In genomic region chr3:87495946-87496345, GRCh38 we compare ENCODE assay signal across 19 cellular contexts.
A peak's percentile ranks its signal among the peaks of the same experiment; 100 is the strongest.
DNase-seq lines count a peak whose midpoint lies in the region; ATAC-seq, FAIRE-seq and TF ChIP-seq lines count a peak whose summit lies in the region.
"Had no signal": no experiment of that assay in that cellular context is flagged by ENCODE, and none has a peak within 500 bp of the region (broad histone marks: within the 10 kb centered on the region; RNA-seq: fewer than 3 reads in every experiment).

No MANE protein-coding gene starts in this region.

- no peaks in the 10 kb centered on the region for H4K20me1 ChIP-seq in endothelial cell of umbilical vein (replicated peaks; ENCODE audit: control insufficient read depth, extremely low read depth, insufficient read depth, low read length)
- H4K20me1 ChIP-seq: BLaER1 treated with 17β-estradiol and CSF1 and Interleukin-3, amounts not matched to agents 10 nM and 100 nM had no signal

- H3K4me2 ChIP-seq in A549 (no peak overlapping the region), endothelial cell of umbilical vein (ENCODE audit: insufficient read depth, low read length) (no peak overlapping the region)
- H3K4me2 ChIP-seq: BLaER1 treated with 17β-estradiol and CSF1 and Interleukin-3, amounts not matched to agents 10 nM and 100 nM had no signal

- dilution Hi-C loops in endothelial cell of umbilical vein (cut with MboI; ENCODE audit: extremely low pct_ligation_motif_present, low sequenced_read_pairs): no loop called here

- TF ChIP-seq CTCF in A549 (IDR thresholded peaks at IDR 0.05): no peak
- no peak for TF ChIP-seq CTCF in HEK293 (tag by site-specific recombination; IDR thresholded peaks at IDR 0.05)
- TF ChIP-seq CTCF in endothelial cell of umbilical vein (IDR thresholded peaks at IDR 0.05; ENCODE audit: extremely low read depth in 1 of 2, insufficient read depth in 1 of 2, low read depth in 1 of 2, low read length in 2 of 2): no peak

- TF ChIP-seq EP300 in A549 (IDR thresholded peaks at IDR 0.05): no peak

- WGBS in A549 (ENCODE audit: missing lambda C conversion rate): 48% methylated on average over 1 of the region's 1 CpG

- no peak overlapping the region for H3K4me3 ChIP-seq in A549
- H3K4me3 ChIP-seq in HEK293 (ENCODE audit: low read depth, low read length): no peak overlapping the region
- no peak overlapping the region for H3K4me3 ChIP-seq in endothelial cell of umbilical vein (replicated peaks in 1 of 3; ENCODE audit: insufficient read depth in 1 of 3, low read depth in 1 of 3, low read length in 3 of 3)
- H3K4me3 ChIP-seq: BLaER1 treated with 17β-estradiol and CSF1 and Interleukin-3, amounts not matched to agents 10 nM and 100 nM had no signal

- no TSS peak for BruUV-seq in endothelial cell of umbilical vein (replicated peaks; lab: Mats Ljungman, UMichigan)

- CTCF ChIA-PET in A549 (lab: Yijun Ruan, JAX) (no interaction called here), HEK293 (lab: Yijun Ruan, JAX) (interaction anchor here (1.1 kb wide), 1 partner anchor 33 kb away, joined by 3 read pairs; no protein-coding TSS in a partner anchor), endothelial cell of umbilical vein (lab: Charles Lee) (no interaction called here)

- peaks cover 29% of the 10 kb centered on the region for H3K4me1 ChIP-seq in A549
- no peaks in the 10 kb centered on the region for H3K4me1 ChIP-seq in HEK293 (ENCODE audit: control insufficient read depth, insufficient read depth, low read length)
- H3K4me1 ChIP-seq in endothelial cell of umbilical vein (ENCODE audit: control insufficient read depth, extremely low read depth, insufficient read depth, low read length): no peaks in the 10 kb centered on the region
- H3K4me1 ChIP-seq: BLaER1 treated with 17β-estradiol and CSF1 and Interleukin-3, amounts not matched to agents 10 nM and 100 nM; Caco-2 had no signal

- TF ChIP-seq POLR2A in A549 (IDR thresholded peaks at IDR 0.05; ENCODE audit: low read length) (no peak), endothelial cell of umbilical vein (IDR thresholded peaks at IDR 0.05; ENCODE audit: low read depth, low read length) (no peak)

- POLR2A ChIA-PET in A549 (lab: Yijun Ruan, JAX) (no interaction called here), HEK293 (lab: Yijun Ruan, JAX) (no interaction called here), endothelial cell of umbilical vein (lab: Charles Lee) (no interaction called here)

- H3K9me3 ChIP-seq in A549: no peaks in the 10 kb centered on the region
- no peaks in the 10 kb centered on the region for H3K9me3 ChIP-seq in HEK293 (ENCODE audit: control insufficient read depth, insufficient read depth, low read depth, low read length)
- no peaks in the 10 kb centered on the region for H3K9me3 ChIP-seq in endothelial cell of umbilical vein (replicated peaks; ENCODE audit: control insufficient read depth, insufficient read depth, low read length)
- H3K9me3 ChIP-seq: BLaER1 treated with 17β-estradiol and CSF1 and Interleukin-3, amounts not matched to agents 10 nM and 100 nM; Caco-2 had no signal

- H3K36me3 ChIP-seq in HEK293 (ENCODE audit: control insufficient read depth in 2 of 2, insufficient read depth in 1 of 2, low read length in 2 of 2): no peaks in the 10 kb centered on the region
- H3K36me3 ChIP-seq in endothelial cell of umbilical vein (ENCODE audit: control insufficient read depth in 2 of 2, extremely low read depth in 1 of 2, insufficient read depth in 2 of 2, low read length in 2 of 2): no peaks in the 10 kb centered on the region
- H3K36me3 ChIP-seq: BLaER1 treated with 17β-estradiol and CSF1 and Interleukin-3, amounts not matched to agents 10 nM and 100 nM had no signal

- H3K9ac ChIP-seq in endothelial cell of umbilical vein (replicated peaks; ENCODE audit: extremely low read depth, insufficient read depth, low read length): no peak overlapping the region
- H3K9ac ChIP-seq: BLaER1 treated with 17β-estradiol and CSF1 and Interleukin-3, amounts not matched to agents 10 nM and 100 nM had no signal

- intact Hi-C loops in endothelial cell of umbilical vein (cut with micrococcal nuclease): no loop called here

- peaks cover 0 to 2% of the 10 kb centered on the region in 2 experiments for H3K27me3 ChIP-seq in endothelial cell of umbilical vein (ENCODE audit: control insufficient read depth in 2 of 2, insufficient read depth in 2 of 2, low read length in 2 of 2)
- H3K27me3 ChIP-seq: BLaER1 treated with 17β-estradiol and CSF1 and Interleukin-3, amounts not matched to agents 10 nM and 100 nM had no signal

- ATAC-seq in A549 (no peak), GM21786 (IDR thresholded peaks at IDR 0.05; ENCODE audit: unreplicated experiment) (no peak)
- ATAC-seq: CD8-positive, alpha-beta T cell had no signal

- TF ChIP-seq RAD21 in A549 (conservative IDR thresholded peaks at IDR 0.05 in 1 of 2, IDR thresholded peaks at IDR 0.05 in 1 of 2): no peak

- H3K79me2 ChIP-seq in endothelial cell of umbilical vein (ENCODE audit: control insufficient read depth, insufficient read depth, low read length): no peaks in the 10 kb centered on the region

- H2AFZ ChIP-seq in endothelial cell of umbilical vein (ENCODE audit: low read depth, low read length): no peak overlapping the region

- H3K27ac ChIP-seq in A549 (no peak overlapping the region), HEK293 (ENCODE audit: extremely low read depth, low read depth, low read length) (no peak overlapping the region), endothelial cell of umbilical vein (ENCODE audit: insufficient read depth, low read depth, low read length) (no peak overlapping the region)
- H3K27ac ChIP-seq: BLaER1 treated with 17β-estradiol and CSF1 and Interleukin-3, amounts not matched to agents 10 nM and 100 nM; C4-2B had no signal

- H3K9me1 ChIP-seq in endothelial cell of umbilical vein (replicated peaks; ENCODE audit: control insufficient read depth, extremely low read depth, insufficient read depth, low read length): no peaks in the 10 kb centered on the region

- DNase-seq in A549 (ENCODE audit: low read depth in 1 of 2, low spot score in 1 of 2) (no peak), endothelial cell of umbilical vein (ENCODE audit: low read depth, low spot score) (no peak), HTR-8/SVneo (ENCODE audit: insufficient read length, low spot score) (no peak)
- DNase-seq: 8988T; AML-193; Caco-2; Calu3; CD4-positive, alpha-beta T cell; CD8-positive, alpha-beta T cell; DMS79 treated with DMSO at 0.1 percent for 48 hours; GF-D8 had no signal

- peak; percentile 56 for FAIRE-seq in A549 (lab: Jason Lieb, UNC)
- FAIRE-seq in endothelial cell of umbilical vein (lab: Jason Lieb, UNC): no peak
- FAIRE-seq in HTR-8/SVneo (lab: Jason Lieb, UNC): no peak
- FAIRE-seq: D721Med, G401.6, GM12891, GM19239 had no signal

TF ChIP-seq in A549, 52 proteins besides CTCF, POLR2A, EP300 and RAD21 (continues in another document):
- TF ChIP-seq CHD2 (IDR thresholded peaks at IDR 0.05; ENCODE audit: low read length, partially characterized antibody): no peak
- TF ChIP-seq, protein P1, sequence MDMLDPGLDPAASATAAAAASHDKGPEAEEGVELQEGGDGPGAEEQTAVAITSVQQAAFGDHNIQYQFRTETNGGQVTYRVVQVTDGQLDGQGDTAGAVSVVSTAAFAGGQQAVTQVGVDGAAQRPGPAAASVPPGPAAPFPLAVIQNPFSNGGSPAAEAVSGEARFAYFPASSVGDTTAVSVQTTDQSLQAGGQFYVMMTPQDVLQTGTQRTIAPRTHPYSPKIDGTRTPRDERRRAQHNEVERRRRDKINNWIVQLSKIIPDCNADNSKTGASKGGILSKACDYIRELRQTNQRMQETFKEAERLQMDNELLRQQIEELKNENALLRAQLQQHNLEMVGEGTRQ (IDR thresholded peaks at IDR 0.05): no peak
- no peak for TF ChIP-seq CHD4 (IDR thresholded peaks at IDR 0.05; ENCODE audit: borderline replicate concordance)
- no peak for TF ChIP-seq RARB (CRISPR knock-in tag; IDR thresholded peaks at IDR 0.05)
- no peak for TF ChIP-seq MAFK (IDR thresholded peaks at IDR 0.05; ENCODE audit: partially characterized antibody)
- TF ChIP-seq HOXB5 (CRISPR knock-in tag; IDR thresholded peaks at IDR 0.05): no peak
- TF ChIP-seq HOXA7 (CRISPR knock-in tag; IDR thresholded peaks at IDR 0.05): no peak

TF ChIP-seq in HEK293, 187 proteins besides CTCF, POLR2A, EP300 and RAD21 (continues in another document):
- TF ChIP-seq SP3 (tag by site-specific recombination; IDR thresholded peaks at IDR 0.05): peak; percentile 39; the same call in 1 of the 2 replicates
- 0 out of 2 replicates have a peak, but pooled peaks have one; percentile 40 for TF ChIP-seq ZFP69B (tag by site-specific recombination; IDR thresholded peaks at IDR 0.05)
- no peak for TF ChIP-seq ZNF23 (tag by site-specific recombination; IDR thresholded peaks at IDR 0.05; ENCODE audit: borderline replicate concordance)
- no peak for TF ChIP-seq MYNN (tag by site-specific recombination; IDR thresholded peaks at IDR 0.05; ENCODE audit: borderline replicate concordance)
- TF ChIP-seq ZNF155 (tag by site-specific recombination; IDR thresholded peaks at IDR 0.05): no peak
- TF ChIP-seq, protein P2, sequence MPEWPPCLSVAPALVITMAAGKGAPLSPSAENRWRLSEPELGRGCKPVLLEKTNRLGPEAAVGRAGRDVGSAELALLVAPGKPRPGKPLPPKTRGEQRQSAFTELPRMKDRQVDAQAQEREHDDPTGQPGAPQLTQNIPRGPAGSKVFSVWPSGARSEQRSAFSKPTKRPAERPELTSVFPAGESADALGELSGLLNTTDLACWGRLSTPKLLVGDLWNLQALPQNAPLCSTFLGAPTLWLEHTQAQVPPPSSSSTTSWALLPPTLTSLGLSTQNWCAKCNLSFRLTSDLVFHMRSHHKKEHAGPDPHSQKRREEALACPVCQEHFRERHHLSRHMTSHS (tag by site-specific recombination; IDR thresholded peaks at IDR 0.05): no peak

TF ChIP-seq in endothelial cell of umbilical vein, 7 proteins besides CTCF, POLR2A, EP300 and RAD21:
- TF ChIP-seq JUN (IDR thresholded peaks at IDR 0.05; ENCODE audit: borderline replicate concordance, insufficient read depth, insufficient read length, low read depth): peak; percentile 18
- no peak for TF ChIP-seq EZH2 (IDR thresholded peaks at IDR 0.05; ENCODE audit: borderline replicate concordance, low read depth, low read length, severe bottlenecking)
TF ChIP-seq in endothelial cell of umbilical vein: peak in this region for 1.
